8 cellular contexts compared by ENCODE assay signal in genomic region chr9:32552172-32552872, GRCh38. TPM values are rescaled to one million over a fixed set of nuclear protein-coding genes. Genes with fewer than 3 reads are reported as not detected.
A peak's percentile ranks its signal among the peaks of the same experiment; 100 is the strongest.
DNase-seq lines count a peak whose midpoint lies in the region; ATAC-seq lines count a peak whose summit lies in the region.

Gene SMIM27, plus strand, starts transcription at chr9:32552327. Its CDS starts 108 bp downstream, at chr9:32552435.
Gene TOPORS, minus strand, starts transcription at chr9:32552586. Its CDS starts 150 bp downstream, at chr9:32552436.

- ATAC-seq in GM21360 (IDR thresholded peaks at IDR 0.05; ENCODE audit: unreplicated experiment), result peak; percentile 67

- DNase-seq in COLO829 (ENCODE audit: low spot score) (peak; percentile 95), HT-29 (ENCODE audit: low spot score) (peak; percentile 87), medulla oblongata (ENCODE audit: extremely low spot score) (peak; percentile 97)
- peak; percentile 73 for DNase-seq in NK-92 treated with Interleukin-12 subunit alpha and Interleukin-12 subunit beta, amount 100 ng/mL, for 24 hours (lab: John Stamatoyannopoulos, UW)
- DNase-seq in activated CD8-positive, alpha-beta memory T cell treated with anti-CD3 and anti-CD28 coated beads for 1 hour (ENCODE audit: extremely low read depth in 1 of 2, low read depth in 1 of 2), result peak; percentile 78 to 87
- peak; percentile 88 for DNase-seq in effector CD4-positive, alpha-beta T cell
- DNase-seq in stimulated activated CD8-positive, alpha-beta memory T cell treated with anti-CD3 and anti-CD28 coated beads, Interleukin-12 subunit alpha, Interleukin-12 subunit beta, amount 100 ng/mL, for 1 hour (ENCODE audit: low read depth), result peak; percentile 84

RNA-seq across cellular contexts. Expression of gene SMIM27, which starts in this region (rescaled TPM):
- total RNA-seq in HT-29 (2014; rRNA removed; shearing (Covaris generic)), result 1.9 and 3.3 TPM in 2 replicates

RNA-seq across cellular contexts. Expression of gene TOPORS, which starts in this region (rescaled TPM):
- 11.3 and 12.9 TPM in 2 replicates for total RNA-seq in HT-29 (2014; rRNA removed; shearing (Covaris generic))

Comparison
In these comparisons a context has a peak if more than half of its experiments do, and no peak if none do; other contexts are left out.
1. Peak in every context shown above with its lines: DNase-seq and ATAC-seq.